ENCODE assay signal across 25 cellular contexts in the genomic region with DNA sequence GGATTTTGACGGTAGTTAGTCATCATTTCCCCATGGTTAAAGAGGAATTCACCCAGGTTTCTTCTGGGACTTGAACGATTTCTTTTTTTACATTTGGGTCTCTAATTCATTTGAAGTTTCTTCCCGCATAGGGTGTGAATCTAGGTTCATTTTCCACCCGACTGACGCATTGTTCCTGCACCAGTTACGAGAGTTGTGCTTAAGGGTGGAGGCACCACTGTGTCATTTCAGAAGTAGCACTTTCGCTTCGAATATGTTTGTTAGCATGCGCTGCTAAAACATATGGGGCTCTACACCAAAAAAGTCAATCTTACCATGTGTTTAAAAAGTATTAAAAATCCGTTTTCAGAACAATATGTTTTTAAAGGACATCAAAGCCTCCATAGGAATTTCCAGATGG.
DNase-seq lines count a peak whose midpoint lies in the region; ATAC-seq and TF ChIP-seq lines count a peak whose summit lies in the region.
"Had no signal": no experiment of that assay in that cellular context is flagged by ENCODE, and none has a peak within 500 bp of the region (broad histone marks: within the 10 kb centered on the region; RNA-seq: fewer than 3 reads in every experiment).

No MANE protein-coding gene starts in this region.

- H3K27me3 Mint-ChIP-seq in activated CD8-positive, alpha-beta T cell treated with anti-CD3 and anti-CD28 coated beads for 36 hours = peaks cover 2% of the 10 kb centered on the region
- no peaks in the 10 kb centered on the region for H3K27me3 Mint-ChIP-seq in activated CD8-positive, alpha-beta T cell treated with anti-CD3 and anti-CD28 coated beads, Interleukin-2, amount 10 ng/mL, durations not matched to agents 7 days and 5 days (ENCODE audit: low read depth)
- peaks cover 4% of the 10 kb centered on the region for H3K27me3 Mint-ChIP-seq in T-helper 1 cell treated with Interleukin-12 subunit alpha and Interleukin-12 subunit beta and Interleukin-4 antibody, amounts not matched to agents 30 μg/mL and 1 μg/mL, for 36 hours (ENCODE audit: low read depth)
- peaks cover 7% of the 10 kb centered on the region for H3K27me3 Mint-ChIP-seq in activated T-cell treated with anti-CD3 and anti-CD28 coated beads, Interleukin-2, amount 50 U/mL, for 72 hours (ENCODE audit: low read depth)
- H3K27me3 Mint-ChIP-seq: activated naive CD4-positive, alpha-beta T cell treated with anti-CD3 and anti-CD28 coated beads, Interleukin-2, amount 50 U/mL, for 24 hours had no signal

- TF ChIP-seq CTCF in activated CD8-positive, alpha-beta T cell treated with anti-CD3 and anti-CD28 coated beads for 36 hours (IDR thresholded peaks at IDR 0.05) = no peak

- CTCF ChIA-PET in activated CD8-positive, alpha-beta T cell treated with anti-CD3 and anti-CD28 coated beads for 36 hours (lab: Charles Lee) = no interaction called here
- CTCF ChIA-PET in activated CD8-positive, alpha-beta T cell treated with anti-CD3 and anti-CD28 coated beads, Interleukin-2, amount 10 ng/mL, durations not matched to agents 7 days and 5 days (lab: Charles Lee) = no interaction called here

- H3K4me1 Mint-ChIP-seq in activated CD8-positive, alpha-beta T cell treated with anti-CD3 and anti-CD28 coated beads for 36 hours (ENCODE audit: low read depth) = peaks cover 12% of the 10 kb centered on the region
- H3K4me1 Mint-ChIP-seq in activated CD8-positive, alpha-beta T cell treated with anti-CD3 and anti-CD28 coated beads, Interleukin-2, amount 10 ng/mL, durations not matched to agents 7 days and 5 days (ENCODE audit: low read depth) = no peaks in the 10 kb centered on the region
- peaks cover 15% of the 10 kb centered on the region for H3K4me1 Mint-ChIP-seq in T-helper 1 cell treated with Interleukin-12 subunit alpha and Interleukin-12 subunit beta and Interleukin-4 antibody, amounts not matched to agents 30 μg/mL and 1 μg/mL, for 36 hours (ENCODE audit: low read depth)
- peaks cover 34% of the 10 kb centered on the region for H3K4me1 Mint-ChIP-seq in activated T-cell treated with anti-CD3 and anti-CD28 coated beads, Interleukin-2, amount 50 U/mL, for 72 hours (ENCODE audit: low read depth)
- H3K4me1 Mint-ChIP-seq: activated naive CD4-positive, alpha-beta T cell treated with anti-CD3 and anti-CD28 coated beads, Interleukin-2, amount 50 U/mL, for 24 hours; GM23338; neural progenitor cell had no signal

- H3K27ac Mint-ChIP-seq in activated CD8-positive, alpha-beta T cell treated with anti-CD3 and anti-CD28 coated beads for 36 hours = peak overlapping the region; percentile 67
- no peak overlapping the region for H3K27ac Mint-ChIP-seq in activated CD8-positive, alpha-beta T cell treated with anti-CD3 and anti-CD28 coated beads, Interleukin-2, amount 10 ng/mL, durations not matched to agents 7 days and 5 days
- H3K27ac Mint-ChIP-seq in T-helper 1 cell treated with Interleukin-12 subunit alpha and Interleukin-12 subunit beta and Interleukin-4 antibody, amounts not matched to agents 30 μg/mL and 1 μg/mL, for 36 hours = peak overlapping the region; percentile 15
- peak overlapping the region; percentile 64 for H3K27ac Mint-ChIP-seq in activated T-cell treated with anti-CD3 and anti-CD28 coated beads, Interleukin-2, amount 50 U/mL, for 72 hours
- H3K27ac Mint-ChIP-seq: activated naive CD4-positive, alpha-beta T cell treated with anti-CD3 and anti-CD28 coated beads, Interleukin-2, amount 50 U/mL, for 24 hours; CD8-positive, alpha-beta memory T cell; GM23338; neural progenitor cell had no signal

- no peaks in the 10 kb centered on the region for H3K9me3 Mint-ChIP-seq in activated CD8-positive, alpha-beta T cell treated with anti-CD3 and anti-CD28 coated beads for 36 hours
- H3K9me3 Mint-ChIP-seq in activated CD8-positive, alpha-beta T cell treated with anti-CD3 and anti-CD28 coated beads, Interleukin-2, amount 10 ng/mL, durations not matched to agents 7 days and 5 days (ENCODE audit: insufficient read depth) = no peaks in the 10 kb centered on the region
- peaks cover 8% of the 10 kb centered on the region for H3K9me3 Mint-ChIP-seq in T-helper 1 cell treated with Interleukin-12 subunit alpha and Interleukin-12 subunit beta and Interleukin-4 antibody, amounts not matched to agents 30 μg/mL and 1 μg/mL, for 36 hours
- H3K9me3 Mint-ChIP-seq in activated T-cell treated with anti-CD3 and anti-CD28 coated beads, Interleukin-2, amount 50 U/mL, for 72 hours = no peaks in the 10 kb centered on the region
- H3K9me3 Mint-ChIP-seq: activated naive CD4-positive, alpha-beta T cell treated with anti-CD3 and anti-CD28 coated beads, Interleukin-2, amount 50 U/mL, for 24 hours; CD8-positive, alpha-beta memory T cell had no signal

- no peaks in the 10 kb centered on the region for H3K36me3 Mint-ChIP-seq in activated CD8-positive, alpha-beta T cell treated with anti-CD3 and anti-CD28 coated beads for 36 hours (ENCODE audit: low read depth)
- no peaks in the 10 kb centered on the region for H3K36me3 Mint-ChIP-seq in activated CD8-positive, alpha-beta T cell treated with anti-CD3 and anti-CD28 coated beads, Interleukin-2, amount 10 ng/mL, durations not matched to agents 7 days and 5 days (ENCODE audit: low read depth)
- peaks cover 4% of the 10 kb centered on the region for H3K36me3 Mint-ChIP-seq in T-helper 1 cell treated with Interleukin-12 subunit alpha and Interleukin-12 subunit beta and Interleukin-4 antibody, amounts not matched to agents 30 μg/mL and 1 μg/mL, for 36 hours (ENCODE audit: low read depth)
- H3K36me3 Mint-ChIP-seq in activated T-cell treated with anti-CD3 and anti-CD28 coated beads, Interleukin-2, amount 50 U/mL, for 72 hours (ENCODE audit: insufficient read depth in 2 of 2) = peaks cover 0 to 3% of the 10 kb centered on the region in 2 donors
- H3K36me3 Mint-ChIP-seq: neural progenitor cell had no signal

- peak; percentile 50 for DNase-seq in activated CD8-positive, alpha-beta T cell treated with anti-CD3 and anti-CD28 coated beads for 36 hours
- DNase-seq in activated CD8-positive, alpha-beta T cell treated with anti-CD3 and anti-CD28 coated beads, Interleukin-2, amount 10 ng/mL, durations not matched to agents 7 days and 5 days = no peak
- DNase-seq in activated T-cell treated with anti-CD3 and anti-CD28 coated beads, Interleukin-2, amount 50 U/mL, for 72 hours = peak; percentile 49 to 59
- peak in 2 of 3 donors; percentile 17 to 22 for DNase-seq in stimulated activated CD4-positive, alpha-beta T cell treated with anti-CD3 and anti-CD28 coated beads, TNF-alpha, amount 100 ng/mL, for 48 hours (ENCODE audit: low read depth in 3 of 3)
- no peak for DNase-seq in cerebellar cortex (ENCODE audit: low spot score)
- DNase-seq in DMS 273 treated with DMSO at 0.1 percent for 48 hours (lab: John Stamatoyannopoulos, UW) = no peak
- DNase-seq: activated CD4-positive, CD25-positive, alpha-beta regulatory T cell treated with anti-CD3 and anti-CD28 coated beads, Interleukin-2, amount 50 U/mL, for 72 hours; activated CD8-positive, alpha-beta memory T cell treated with anti-CD3 and anti-CD28 coated beads, Interleukin-2, amount 50 U/mL, for 48 hours; anterior cingulate cortex; BE2C; CD8-positive, alpha-beta memory T cell; heart right ventricle; Karpas-422; left ventricle myocardium inferior; NCI-H2029; NCI-H526; OCI-M1; pancreas; SK-N-SH; stomach; uterus had no signal

- no peak overlapping the region for H3K4me3 Mint-ChIP-seq in activated CD8-positive, alpha-beta T cell treated with anti-CD3 and anti-CD28 coated beads for 36 hours
- H3K4me3 Mint-ChIP-seq in activated CD8-positive, alpha-beta T cell treated with anti-CD3 and anti-CD28 coated beads, Interleukin-2, amount 10 ng/mL, durations not matched to agents 7 days and 5 days = no peak overlapping the region
- no peak overlapping the region for H3K4me3 Mint-ChIP-seq in T-helper 1 cell treated with Interleukin-12 subunit alpha and Interleukin-12 subunit beta and Interleukin-4 antibody, amounts not matched to agents 30 μg/mL and 1 μg/mL, for 36 hours
- peak overlapping the region; percentile 56 to 69 for H3K4me3 Mint-ChIP-seq in activated T-cell treated with anti-CD3 and anti-CD28 coated beads, Interleukin-2, amount 50 U/mL, for 72 hours
- H3K4me3 Mint-ChIP-seq: activated naive CD4-positive, alpha-beta T cell treated with anti-CD3 and anti-CD28 coated beads, Interleukin-2, amount 50 U/mL, for 24 hours; GM23338; neural progenitor cell had no signal

- POLR2A ChIA-PET in activated CD8-positive, alpha-beta T cell treated with anti-CD3 and anti-CD28 coated beads for 36 hours (lab: Charles Lee) = interaction anchor here (1.0 kb wide), 1 partner anchor 21 kb away, joined by 4 read pairs; no protein-coding TSS in a partner anchor
- POLR2A ChIA-PET in activated CD8-positive, alpha-beta T cell treated with anti-CD3 and anti-CD28 coated beads, Interleukin-2, amount 10 ng/mL, durations not matched to agents 7 days and 5 days (lab: Charles Lee) = no interaction called here

- ATAC-seq in activated CD8-positive, alpha-beta T cell treated with anti-CD3 and anti-CD28 coated beads for 36 hours = peak; percentile 80
- no peak for ATAC-seq in activated CD8-positive, alpha-beta T cell treated with anti-CD3 and anti-CD28 coated beads, Interleukin-2, amount 10 ng/mL, durations not matched to agents 7 days and 5 days
- ATAC-seq in activated T-cell treated with anti-CD3 and anti-CD28 coated beads, Interleukin-2, amount 50 U/mL, for 72 hours (replicated peaks in 1 of 2) = peak; percentile 95 to 99
- ATAC-seq: GM23338, heart right ventricle, pancreas had no signal

- intact Hi-C loops in activated CD8-positive, alpha-beta T cell treated with anti-CD3 and anti-CD28 coated beads for 36 hours (cut with micrococcal nuclease) = no loop called here

Comparison
In these comparisons a context has a peak if more than half of its experiments do, and no peak if none do; other contexts are left out.
1. DNase-seq: peak in activated CD8-positive, alpha-beta T cell treated with anti-CD3 and anti-CD28 coated beads for 36 hours (single experiment), activated T-cell treated with anti-CD3 and anti-CD28 coated beads, Interleukin-2, amount 50 U/mL, for 72 hours (2 of 2) and stimulated activated CD4-positive, alpha-beta T cell treated with anti-CD3 and anti-CD28 coated beads, TNF-alpha, amount 100 ng/mL, for 48 hours (2 of 3); none in activated CD8-positive, alpha-beta T cell treated with anti-CD3 and anti-CD28 coated beads, Interleukin-2, amount 10 ng/mL, durations not matched to agents 7 days and 5 days (single experiment), cerebellar cortex (single experiment) and DMS 273 treated with DMSO at 0.1 percent for 48 hours (single experiment).
2. H3K4me3 Mint-ChIP-seq: peak in activated T-cell treated with anti-CD3 and anti-CD28 coated beads, Interleukin-2, amount 50 U/mL, for 72 hours (2 of 2); none in activated CD8-positive, alpha-beta T cell treated with anti-CD3 and anti-CD28 coated beads for 36 hours (single experiment), activated CD8-positive, alpha-beta T cell treated with anti-CD3 and anti-CD28 coated beads, Interleukin-2, amount 10 ng/mL, durations not matched to agents 7 days and 5 days (single experiment) and T-helper 1 cell treated with Interleukin-12 subunit alpha and Interleukin-12 subunit beta and Interleukin-4 antibody, amounts not matched to agents 30 μg/mL and 1 μg/mL, for 36 hours (single experiment).